Comparison of ENCODE assay signal across 7 cellular contexts in the genomic region with DNA sequence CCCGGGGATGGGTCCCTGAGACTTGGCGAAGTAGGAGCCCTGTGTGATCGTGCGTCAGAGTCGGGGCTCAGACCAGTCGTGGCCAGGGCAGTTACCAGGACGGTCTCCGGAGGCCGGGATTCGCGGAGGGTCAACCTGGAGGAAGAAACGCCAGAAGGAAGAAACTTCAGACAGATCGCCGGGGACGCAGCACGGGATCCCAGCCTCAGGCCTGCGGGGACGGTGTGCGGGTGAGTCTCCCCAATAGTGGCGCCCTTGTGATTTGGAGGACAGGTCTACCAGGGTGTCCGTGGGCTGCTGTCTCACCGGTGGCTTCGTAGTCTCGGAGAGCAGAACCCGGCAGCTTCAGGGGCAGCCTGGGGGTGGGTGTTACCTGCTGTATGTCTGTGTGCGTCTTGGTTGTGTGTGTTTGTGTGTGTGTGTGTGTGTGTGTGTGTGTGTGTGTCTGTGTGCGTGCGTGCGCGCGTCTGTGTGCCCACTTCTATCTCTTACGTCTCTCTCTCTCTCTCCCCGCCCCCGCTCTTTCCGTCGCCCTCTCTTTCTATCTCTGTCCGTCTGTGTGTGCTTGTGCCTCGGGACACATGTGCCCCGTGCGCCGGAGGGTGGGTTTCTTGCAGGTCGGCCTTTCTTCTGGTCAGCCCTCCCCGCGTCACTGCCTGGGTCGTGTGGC.
DNase-seq lines count a peak whose midpoint lies in the region; FAIRE-seq and TF ChIP-seq lines count a peak whose summit lies in the region.
"Not testable (repeated sequence)": the region's sequence is repeated elsewhere in the genome, so short reads cannot be mapped to it uniquely, and the experiment has no call there.

No MANE protein-coding gene starts in this region.

- FAIRE-seq in GM12891 (lab: Jason Lieb, UNC) (peak; percentile 35), bronchial epithelial cell (lab: Jason Lieb, UNC) (peak; percentile 99)

- not testable (repeated sequence) for H3K4me3 ChIP-seq in bronchial epithelial cell (ENCODE audit: low read depth, low read length); smooth muscle cell

- H3F3A ChIP-seq in smooth muscle cell (ENCODE audit: low read depth) = not testable (repeated sequence)

- H3K27ac ChIP-seq in smooth muscle cell (ENCODE audit: low read depth) = not testable (repeated sequence)

- not testable (repeated sequence) for H3K9me3 ChIP-seq in smooth muscle cell (replicated peaks; ENCODE audit: low read depth)

- TF ChIP-seq CTCF in bronchial epithelial cell (IDR thresholded peaks at IDR 0.05; ENCODE audit: insufficient read depth, low read length, severe bottlenecking); smooth muscle cell (IDR thresholded peaks at IDR 0.05; ENCODE audit: borderline replicate concordance, insufficient read depth, poor library complexity, severe bottlenecking): not testable (repeated sequence)

- not testable (repeated sequence) for H3K4me1 ChIP-seq in smooth muscle cell (ENCODE audit: low read depth)

- DNase-seq in GM12891 (ENCODE audit: insufficient read length, low spot score); bronchial epithelial cell (ENCODE audit: low read depth): not testable (repeated sequence)
- peak; percentile 67 for DNase-seq in activated CD8-positive, alpha-beta memory T cell treated with anti-CD3 and anti-CD28 coated beads for 24 hours
- DNase-seq in activated T-helper 1 cell treated with Interleukin-2 at 50 U/mL for 16 hours (ENCODE audit: low read depth) (peak; percentile 15), globus pallidus (ENCODE audit: low spot score) (peak; percentile 4), mesenteric fat pad (ENCODE audit: low spot score) (peak; percentile 89), smooth muscle cell (lab: John Stamatoyannopoulos, UW; ENCODE audit: unreplicated experiment) (peak; percentile 1)

- H3K4me2 ChIP-seq in smooth muscle cell = not testable (repeated sequence)

- not testable (repeated sequence) for H3K36me3 ChIP-seq in bronchial epithelial cell (ENCODE audit: control insufficient read depth, insufficient read depth, low read length); smooth muscle cell (ENCODE audit: low read depth)

- H2AFZ ChIP-seq in smooth muscle cell (ENCODE audit: low read depth) = not testable (repeated sequence)

- H3K79me2 ChIP-seq in smooth muscle cell (ENCODE audit: low read depth) = not testable (repeated sequence)

- TF ChIP-seq POLR2A in GM12891 (IDR thresholded peaks at IDR 0.05; ENCODE audit: low read depth, low read length) = not testable (repeated sequence)

- not testable (repeated sequence) for H3K27me3 ChIP-seq in bronchial epithelial cell (ENCODE audit: control insufficient read depth, insufficient read depth, low read length); smooth muscle cell (ENCODE audit: low read depth)

- not testable (repeated sequence) for H4K20me1 ChIP-seq in smooth muscle cell (ENCODE audit: low read depth)

- not testable (repeated sequence) for H3K9ac ChIP-seq in smooth muscle cell (ENCODE audit: low read depth)

- 96% methylated on average over 36 of the region's 45 CpGs for WGBS in smooth muscle cell (ENCODE audit: low lambda C conversion rate)
